ENCODE assay signal across 1 cellular context in genomic region chr4:73707269-73707875, GRCh38.
TF ChIP-seq lines count a peak whose summit lies in the region.

No MANE protein-coding gene starts in this region.

TF ChIP-seq in SK-N-SH, 30 proteins besides CTCF, POLR2A, EP300 and RAD21 (continued from another document):
- no peak for TF ChIP-seq RFX5 (IDR thresholded peaks at IDR 0.05; ENCODE audit: low read length)
